ENCODE assay signal across 8 cellular contexts in the genomic region with DNA sequence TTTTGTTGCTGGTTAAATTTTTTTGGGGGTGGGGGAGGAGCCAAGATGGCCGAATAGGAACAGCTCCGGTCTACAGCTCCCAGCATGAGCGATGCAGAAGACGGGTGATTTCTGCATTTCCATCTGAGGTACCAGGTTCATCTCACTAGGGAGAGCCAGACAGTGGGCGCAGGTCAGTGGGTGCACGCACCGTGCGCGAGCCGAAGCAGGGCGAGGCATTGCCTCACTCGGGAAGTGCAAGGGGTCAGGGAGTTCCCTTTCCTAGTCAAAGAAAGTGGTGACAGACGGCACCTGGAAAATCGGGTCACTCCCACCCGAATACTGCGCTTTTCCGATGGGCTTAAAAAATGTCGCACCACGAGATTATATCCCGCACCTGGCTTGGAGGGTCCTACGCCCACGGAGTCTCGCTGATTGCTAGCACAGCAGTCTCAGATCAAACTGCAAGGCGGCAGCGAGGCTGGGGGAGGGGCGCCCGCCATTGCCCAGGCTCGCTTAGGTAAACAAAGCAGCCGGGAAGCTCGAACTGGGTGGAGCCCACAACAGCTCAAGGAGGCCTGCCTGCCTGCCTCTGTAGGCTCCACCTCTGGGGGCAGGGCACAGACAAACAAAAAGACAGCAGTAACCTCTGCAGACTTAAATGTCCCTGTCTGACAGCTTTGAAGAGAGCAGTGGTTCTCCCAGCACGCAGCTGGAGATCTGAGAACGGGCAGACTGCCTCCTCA. TPM values are rescaled to one million over a fixed set of nuclear protein-coding genes. Genes with fewer than 3 reads are reported as not detected.
A peak's percentile ranks its signal among the peaks of the same experiment; 100 is the strongest.
DNase-seq lines count a peak whose midpoint lies in the region; ATAC-seq, FAIRE-seq and TF ChIP-seq lines count a peak whose summit lies in the region.
"Not testable (repeated sequence)": the region's sequence is repeated elsewhere in the genome, so short reads cannot be mapped to it uniquely, and the experiment has no call there.

No MANE protein-coding gene starts in this region.

- not testable (repeated sequence) for DNase-seq in GM23338 (ENCODE audit: low spot score); bronchial epithelial cell (ENCODE audit: low read depth); esophagus squamous epithelium (lab: John Stamatoyannopoulos, UW); mesothelial cell of epicardium (ENCODE audit: low spot score in 2 of 2, unreplicated experiment in 2 of 2); osteocyte (ENCODE audit: extremely low spot score, unreplicated experiment)
- DNase-seq in PC-9, result peak in 1 of 2 experiments; percentile 55

- BruUV-seq in PC-9 (replicated peaks; lab: Mats Ljungman, UMichigan), result not testable (repeated sequence)

- H3K9me2 ChIP-seq in GM23338 (ENCODE audit: insufficient read depth); PC-9 (ENCODE audit: insufficient read depth): not testable (repeated sequence)

- H3K79me2 ChIP-seq in GM23338 (replicated peaks; ENCODE audit: insufficient read depth); PC-9 (ENCODE audit: low read depth): not testable (repeated sequence)

- H3F3A ChIP-seq in GM23338 (replicated peaks; ENCODE audit: low read depth); PC-9 (ENCODE audit: insufficient read depth, low read depth): not testable (repeated sequence)

- TF ChIP-seq CTCF in GM23338 (conservative IDR thresholded peaks at IDR 0.05; ENCODE audit: low read depth in 2 of 2); PC-9 (conservative IDR thresholded peaks at IDR 0.05); bronchial epithelial cell (IDR thresholded peaks at IDR 0.05; ENCODE audit: insufficient read depth, low read length, severe bottlenecking); esophagus squamous epithelium (IDR thresholded peaks at IDR 0.05); mesothelial cell of epicardium (IDR thresholded peaks at IDR 0.05; ENCODE audit: unreplicated experiment); osteocyte (IDR thresholded peaks at IDR 0.05): not testable (repeated sequence)

- not testable (repeated sequence) for H4K20me1 ChIP-seq in GM23338 (replicated peaks; ENCODE audit: insufficient read depth); PC-9 (ENCODE audit: insufficient read depth)

- H3K4me3 Mint-ChIP-seq in GM23338 (peak overlapping the region; percentile 69), mesothelial cell of epicardium (peak overlapping the region; percentile 57), osteocyte (ENCODE audit: unreplicated experiment) (peak overlapping the region; percentile 60)

- WGBS in esophagus squamous epithelium, 2 donors, result 61 to 93% methylated on average over 4 to 7 of the region's 32 CpGs
- 76% methylated on average over 30 of the region's 32 CpGs for WGBS in urinary bladder

- H3K36me3 Mint-ChIP-seq in GM23338 (ENCODE audit: low read depth); mesothelial cell of epicardium; osteocyte (ENCODE audit: unreplicated experiment): not testable (repeated sequence)

- peak overlapping the region; percentile 71 for H3K27ac Mint-ChIP-seq in GM23338
- not testable (repeated sequence) for H3K27ac Mint-ChIP-seq in mesothelial cell of epicardium; osteocyte (ENCODE audit: unreplicated experiment)

- not testable (repeated sequence) for H3K4me1 ChIP-seq in GM23338 (ENCODE audit: insufficient read depth); HUES48 (ENCODE audit: control insufficient read depth, insufficient read depth, low read length); PC-9 (replicated peaks; ENCODE audit: insufficient read depth); esophagus squamous epithelium; urinary bladder (ENCODE audit: insufficient read depth)

- H2AFZ ChIP-seq in GM23338, result peak overlapping the region; percentile 80; the same call in 1 of the 2 replicates
- peak overlapping the region; percentile 86 for H2AFZ ChIP-seq in PC-9

- H3K27me3 ChIP-seq in GM23338 (ENCODE audit: insufficient read depth); HUES48 (ENCODE audit: control insufficient read depth, insufficient read depth, low read length); PC-9 (ENCODE audit: insufficient read depth, low read depth); bronchial epithelial cell (ENCODE audit: control insufficient read depth, insufficient read depth, low read length); esophagus squamous epithelium: not testable (repeated sequence)

- H3K36me3 ChIP-seq in GM23338 (ENCODE audit: insufficient read depth); HUES48 (ENCODE audit: control insufficient read depth, insufficient read depth, low read length); PC-9 (ENCODE audit: low read depth); bronchial epithelial cell (ENCODE audit: control insufficient read depth, insufficient read depth, low read length); esophagus squamous epithelium; urinary bladder (ENCODE audit: insufficient read depth): not testable (repeated sequence)

- H3K27me3 Mint-ChIP-seq in GM23338 (ENCODE audit: insufficient read depth, low read depth, poor library complexity); mesothelial cell of epicardium (ENCODE audit: low read depth); osteocyte (ENCODE audit: unreplicated experiment): not testable (repeated sequence)

- not testable (repeated sequence) for FAIRE-seq in bronchial epithelial cell (lab: Jason Lieb, UNC)

- H3K4me2 ChIP-seq in GM23338 (peak overlapping the region; percentile 55), PC-9 (peak overlapping the region; percentile 60)

- TF ChIP-seq POLR2A in esophagus squamous epithelium (IDR thresholded peaks at IDR 0.05), result not testable (repeated sequence)

- H3K9me3 Mint-ChIP-seq in GM23338 (peaks cover 17% of the 10 kb centered on the region; the same call in 2 of the 3 replicates), mesothelial cell of epicardium (peaks cover 11% of the 10 kb centered on the region)
- H3K9me3 Mint-ChIP-seq in osteocyte (ENCODE audit: unreplicated experiment), result not testable (repeated sequence)

- CTCF ChIA-PET in PC-9 (lab: Charles Lee), result not testable (repeated sequence)

- intact Hi-C loops in PC-9 (cut with micrococcal nuclease; ENCODE audit: unreplicated experiment); esophagus squamous epithelium (cut with DNase I): not testable (repeated sequence)

- H3K27ac ChIP-seq in GM23338 (ENCODE audit: low read depth); HUES48 (ENCODE audit: low read depth, low read length); PC-9; esophagus squamous epithelium: not testable (repeated sequence)
- peak overlapping the region; percentile 10 for H3K27ac ChIP-seq in urinary bladder (ENCODE audit: low read depth)

- POLR2A ChIA-PET in PC-9 (lab: Charles Lee; ENCODE audit: unreplicated experiment), result not testable (repeated sequence)

- H3K9me3 ChIP-seq in HUES48 (ENCODE audit: control insufficient read depth, insufficient read depth, low read length); PC-9 (ENCODE audit: insufficient read depth, low read depth); esophagus squamous epithelium: not testable (repeated sequence)

- not testable (repeated sequence) for H3K4me1 Mint-ChIP-seq in GM23338, mesothelial cell of epicardium
- H3K4me1 Mint-ChIP-seq in osteocyte (ENCODE audit: unreplicated experiment), result peaks cover 12% of the 10 kb centered on the region

- H3K4me3 ChIP-seq in GM23338, result peak overlapping the region; percentile 47; the same call in 1 of the 2 replicates
- peak overlapping the region; percentile 32; the same call in 1 of the 2 replicates for H3K4me3 ChIP-seq in HUES48 (ENCODE audit: low read depth, low read length)
- peak overlapping the region; percentile 53 for H3K4me3 ChIP-seq in PC-9
- H3K4me3 ChIP-seq in bronchial epithelial cell (ENCODE audit: low read depth, low read length), result peak overlapping the region; percentile 21
- peak overlapping the region in 3 of 4 donors; percentile 28 to 44 (median 29) for H3K4me3 ChIP-seq in esophagus squamous epithelium
- not testable (repeated sequence) for H3K4me3 ChIP-seq in urinary bladder (ENCODE audit: low read depth, low read length)

- not testable (repeated sequence) for ATAC-seq in GM23338

- not testable (repeated sequence) for H3K9ac ChIP-seq in HUES48 (ENCODE audit: low read depth, low read length)

RNA-seq across cellular contexts. Expression of a gene that starts 28.5 kb away (rescaled TPM):
- 12.8 and 13.4 TPM in 2 replicates for total RNA-seq in GM23338 (2014; rRNA removed; shearing (Covaris generic))
- polyA plus RNA-seq in GM23338 (2016; fragmentation: Nextera tagmentation; extraction: Ambion mirVana) (4.2 and 5.2 TPM in 2 replicates), urinary bladder (9.1 TPM)
- total RNA-seq in PC-9 (2021) (5.5 and 8.4 TPM in 2 replicates), bronchial epithelial cell (5.8 and 8.2 TPM in 2 replicates), esophagus squamous epithelium (1 to 10 TPM; 2.7 to 8.4 (median 5.4) TPM), mesothelial cell of epicardium (10.6 to 11.8 TPM (median 10.7 TPM) in 3 replicates), osteocyte (10.5 and 11.0 TPM in 2 replicates), urinary bladder (32.8 TPM)
